ENCODE assay signal across 1 cellular context in genomic region chr6:35202066-35202546, GRCh38.
TF ChIP-seq lines count a peak whose summit lies in the region.

No MANE protein-coding gene starts in this region.

TF ChIP-seq in GM23338, 12 proteins besides CTCF, POLR2A, EP300 and RAD21 (continued from another document):
- TF ChIP-seq, protein P1, sequence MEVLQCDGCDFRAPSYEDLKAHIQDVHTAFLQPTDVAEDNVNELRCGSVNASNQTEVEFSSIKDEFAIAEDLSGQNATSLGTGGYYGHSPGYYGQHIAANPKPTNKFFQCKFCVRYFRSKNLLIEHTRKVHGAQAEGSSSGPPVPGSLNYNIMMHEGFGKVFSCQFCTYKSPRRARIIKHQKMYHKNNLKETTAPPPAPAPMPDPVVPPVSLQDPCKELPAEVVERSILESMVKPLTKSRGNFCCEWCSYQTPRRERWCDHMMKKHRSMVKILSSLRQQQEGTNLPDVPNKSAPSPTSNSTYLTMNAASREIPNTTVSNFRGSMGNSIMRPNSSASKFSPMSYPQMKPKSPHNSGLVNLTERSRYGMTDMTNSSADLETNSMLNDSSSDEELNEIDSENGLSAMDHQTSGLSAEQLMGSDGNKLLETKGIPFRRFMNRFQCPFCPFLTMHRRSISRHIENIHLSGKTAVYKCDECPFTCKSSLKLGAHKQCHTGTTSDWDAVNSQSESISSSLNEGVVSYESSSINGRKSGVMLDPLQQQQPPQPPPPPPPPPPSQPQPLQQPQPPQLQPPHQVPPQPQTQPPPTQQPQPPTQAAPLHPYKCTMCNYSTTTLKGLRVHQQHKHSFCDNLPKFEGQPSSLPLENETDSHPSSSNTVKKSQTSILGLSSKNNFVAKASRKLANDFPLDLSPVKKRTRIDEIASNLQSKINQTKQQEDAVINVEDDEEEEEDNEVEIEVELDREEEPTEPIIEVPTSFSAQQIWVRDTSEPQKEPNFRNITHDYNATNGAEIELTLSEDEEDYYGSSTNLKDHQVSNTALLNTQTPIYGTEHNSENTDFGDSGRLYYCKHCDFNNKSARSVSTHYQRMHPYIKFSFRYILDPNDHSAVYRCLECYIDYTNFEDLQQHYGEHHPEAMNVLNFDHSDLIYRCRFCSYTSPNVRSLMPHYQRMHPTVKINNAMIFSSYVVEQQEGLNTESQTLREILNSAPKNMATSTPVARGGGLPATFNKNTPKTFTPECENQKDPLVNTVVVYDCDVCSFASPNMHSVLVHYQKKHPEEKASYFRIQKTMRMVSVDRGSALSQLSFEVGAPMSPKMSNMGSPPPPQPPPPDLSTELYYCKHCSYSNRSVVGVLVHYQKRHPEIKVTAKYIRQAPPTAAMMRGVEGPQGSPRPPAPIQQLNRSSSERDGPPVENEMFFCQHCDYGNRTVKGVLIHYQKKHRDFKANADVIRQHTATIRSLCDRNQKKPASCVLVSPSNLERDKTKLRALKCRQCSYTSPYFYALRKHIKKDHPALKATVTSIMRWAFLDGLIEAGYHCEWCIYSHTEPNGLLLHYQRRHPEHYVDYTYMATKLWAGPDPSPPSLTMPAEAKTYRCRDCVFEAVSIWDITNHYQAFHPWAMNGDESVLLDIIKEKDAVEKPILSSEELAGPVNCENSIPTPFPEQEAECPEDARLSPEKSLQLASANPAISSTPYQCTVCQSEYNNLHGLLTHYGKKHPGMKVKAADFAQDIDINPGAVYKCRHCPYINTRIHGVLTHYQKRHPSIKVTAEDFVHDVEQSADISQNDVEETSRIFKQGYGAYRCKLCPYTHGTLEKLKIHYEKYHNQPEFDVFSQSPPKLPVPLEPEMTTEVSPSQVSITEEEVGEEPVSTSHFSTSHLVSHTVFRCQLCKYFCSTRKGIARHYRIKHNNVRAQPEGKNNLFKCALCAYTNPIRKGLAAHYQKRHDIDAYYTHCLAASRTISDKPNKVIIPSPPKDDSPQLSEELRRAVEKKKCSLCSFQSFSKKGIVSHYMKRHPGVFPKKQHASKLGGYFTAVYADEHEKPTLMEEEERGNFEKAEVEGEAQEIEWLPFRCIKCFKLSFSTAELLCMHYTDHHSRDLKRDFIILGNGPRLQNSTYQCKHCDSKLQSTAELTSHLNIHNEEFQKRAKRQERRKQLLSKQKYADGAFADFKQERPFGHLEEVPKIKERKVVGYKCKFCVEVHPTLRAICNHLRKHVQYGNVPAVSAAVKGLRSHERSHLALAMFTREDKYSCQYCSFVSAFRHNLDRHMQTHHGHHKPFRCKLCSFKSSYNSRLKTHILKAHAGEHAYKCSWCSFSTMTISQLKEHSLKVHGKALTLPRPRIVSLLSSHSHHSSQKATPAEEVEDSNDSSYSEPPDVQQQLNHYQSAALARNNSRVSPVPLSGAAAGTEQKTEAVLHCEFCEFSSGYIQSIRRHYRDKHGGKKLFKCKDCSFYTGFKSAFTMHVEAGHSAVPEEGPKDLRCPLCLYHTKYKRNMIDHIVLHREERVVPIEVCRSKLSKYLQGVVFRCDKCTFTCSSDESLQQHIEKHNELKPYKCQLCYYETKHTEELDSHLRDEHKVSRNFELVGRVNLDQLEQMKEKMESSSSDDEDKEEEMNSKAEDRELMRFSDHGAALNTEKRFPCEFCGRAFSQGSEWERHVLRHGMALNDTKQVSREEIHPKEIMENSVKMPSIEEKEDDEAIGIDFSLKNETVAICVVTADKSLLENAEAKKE (CRISPR knock-in tag; IDR thresholded peaks at IDR 0.05), result no peak
- TF ChIP-seq POLR2AphosphoS5 (IDR thresholded peaks at IDR 0.05; ENCODE audit: low read depth), result no peak
